In the genomic region with DNA sequence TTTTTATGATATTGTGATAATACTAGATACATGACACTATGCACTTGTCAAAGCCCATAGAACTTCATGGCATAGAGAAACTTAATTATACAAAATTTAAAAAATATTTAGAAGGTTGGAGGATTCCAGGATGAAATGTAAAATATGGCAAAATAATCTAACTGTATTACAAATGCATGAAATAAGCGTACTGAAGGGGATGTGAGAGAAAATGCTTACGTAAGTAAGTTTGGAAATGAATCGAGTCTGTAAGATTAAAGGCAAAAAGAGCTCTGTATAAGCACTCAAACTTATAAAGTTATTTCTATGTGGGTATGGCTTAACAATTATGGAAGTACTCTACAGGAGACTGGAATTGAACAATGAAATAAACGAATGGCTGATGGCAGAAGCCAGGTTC, we compare ENCODE assay signal across 22 cellular contexts.
"Had no signal": no experiment of that assay in that cellular context is flagged by ENCODE, and none has a peak within 500 bp of the region (broad histone marks: within the 10 kb centered on the region; RNA-seq: fewer than 3 reads in every experiment).

No MANE protein-coding gene starts in this region.

- DNase-seq: dorsolateral prefrontal cortex; effector CD4-positive, alpha-beta T cell; foreskin fibroblast; gastrocnemius medialis; head of caudate nucleus; mucosa of descending colon; naive B cell; nephron progenitor cell; nucleus accumbens; sigmoid colon; stimulated activated CD4-positive, alpha-beta T cell treated with anti-CD3 and anti-CD28 coated beads, Interleukin-2, amount 100 ng/mL, for 24 hours; stimulated activated CD4-positive, alpha-beta T cell treated with anti-CD3 and anti-CD28 coated beads, Interleukin-4, amount 100 ng/mL, for 24 hours; stimulated activated naive CD4-positive, alpha-beta T cell treated with Interleukin-2 at 50 U/mL for 16 hours; stomach; thyroid gland; trophoblast cell had no signal

- H3K9me3 Mint-ChIP-seq: mesothelial cell of epicardium, nephron progenitor cell had no signal

- H3K36me3 Mint-ChIP-seq: mesothelial cell of epicardium; stimulated activated effector memory CD8-positive, alpha-beta T cell treated with anti-CD3 and anti-CD28 coated beads, Interleukin-12 subunit alpha, Interleukin-12 subunit beta, amount 100 ng/mL, for 72 hours had no signal

- H3K9me3 ChIP-seq: gastrocnemius medialis, mucosa of descending colon, prostate gland, right atrium auricular region, sigmoid colon, stomach, thyroid gland, vagina had no signal

- H3K27me3 ChIP-seq: gastrocnemius medialis, right atrium auricular region, sigmoid colon, stomach, thyroid gland, vagina had no signal

- H3K36me3 ChIP-seq: gastrocnemius medialis, prostate gland, right atrium auricular region, sigmoid colon, stomach, thyroid gland, vagina had no signal

- H3K4me1 Mint-ChIP-seq: nephron progenitor cell had no signal

- H3K4me1 ChIP-seq: thyroid gland had no signal

- H3K27ac Mint-ChIP-seq: mesothelial cell of epicardium, naive B cell, nephron progenitor cell had no signal

- ATAC-seq: esophagus mucosa, gastrocnemius medialis had no signal

- H3K27ac ChIP-seq: dorsolateral prefrontal cortex, gastrocnemius medialis, prostate gland, right atrium auricular region, thyroid gland, vagina had no signal

- H3K4me3 ChIP-seq: dorsolateral prefrontal cortex, gastrocnemius medialis, mucosa of descending colon, prostate gland, right atrium auricular region, sigmoid colon, stomach, thyroid gland, vagina had no signal

- H3K4me3 Mint-ChIP-seq: mesothelial cell of epicardium, naive B cell, nephron progenitor cell had no signal
